ENCODE assay signal across 1 cellular context in the genomic region with DNA sequence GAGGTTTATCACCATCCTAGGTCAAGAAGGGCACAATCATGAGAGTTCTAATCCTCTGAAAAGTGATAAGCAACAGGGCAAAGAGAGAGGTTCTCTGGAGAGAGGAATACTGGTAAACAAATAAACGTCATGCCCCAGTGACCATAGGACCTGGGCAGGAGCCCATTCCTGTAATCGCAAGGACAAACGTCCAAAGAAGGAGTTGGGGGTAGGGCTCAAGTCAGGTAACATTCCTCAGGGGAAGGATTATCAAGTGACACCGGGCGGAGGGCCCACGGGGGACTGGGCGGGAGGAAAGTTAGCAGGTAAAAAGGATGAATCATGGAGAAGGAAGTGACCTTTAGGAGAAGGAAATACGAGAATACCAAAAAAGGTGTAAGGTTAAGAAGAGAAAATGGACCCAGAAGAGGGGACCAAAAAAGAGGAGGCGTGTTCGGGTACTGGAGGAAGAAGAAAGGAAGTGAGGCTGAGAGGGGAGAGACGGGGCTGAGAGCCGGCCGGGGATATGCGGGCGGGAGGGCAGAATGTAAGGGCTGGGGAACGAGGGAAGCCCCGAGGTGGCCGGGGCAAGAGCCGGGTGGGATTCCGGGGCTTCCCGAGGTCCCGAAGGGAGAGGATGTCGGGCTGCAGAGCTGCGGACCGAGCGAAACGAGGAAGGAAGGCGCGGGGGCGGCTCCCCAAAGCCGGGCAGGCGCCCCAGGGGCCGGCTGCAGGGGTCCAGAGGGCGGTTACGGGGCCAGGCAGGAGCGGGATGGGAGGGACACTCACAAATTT.
TF ChIP-seq lines count a peak whose summit lies in the region.

No MANE protein-coding gene starts in this region.

TF ChIP-seq in HEK293, 187 proteins besides CTCF, POLR2A, EP300 and RAD21 (continued from another document and continues in another):
- TF ChIP-seq ZNF23 (tag by site-specific recombination; IDR thresholded peaks at IDR 0.05; ENCODE audit: borderline replicate concordance) (no peak), ZNF830 (tag by site-specific recombination; IDR thresholded peaks at IDR 0.05; ENCODE audit: low read depth) (no peak), REPIN1 (tag by site-specific recombination; IDR thresholded peaks at IDR 0.05; ENCODE audit: low read depth) (no peak), KLF16 (tag by site-specific recombination; IDR thresholded peaks at IDR 0.05) (peak; percentile 79), ZNF24 (tag by site-specific recombination; IDR thresholded peaks at IDR 0.05) (0 out of 2 replicates have a peak, but pooled peaks have one; percentile 3), ZNF416 (tag by site-specific recombination; IDR thresholded peaks at IDR 0.05) (no peak), KLF9 (tag by site-specific recombination; IDR thresholded peaks at IDR 0.05; ENCODE audit: low read depth) (no peak), ZNF16 (tag by site-specific recombination; IDR thresholded peaks at IDR 0.05; ENCODE audit: low read depth) (no peak), ZNF776 (tag by site-specific recombination; IDR thresholded peaks at IDR 0.05; ENCODE audit: borderline replicate concordance) (no peak), ZNF184 (tag by site-specific recombination; IDR thresholded peaks at IDR 0.05) (no peak), ZNF391 (tag by site-specific recombination; IDR thresholded peaks at IDR 0.05; ENCODE audit: borderline replicate concordance, low read depth) (no peak), IKZF3 (tag by site-specific recombination; IDR thresholded peaks at IDR 0.05) (peak; percentile 76)
- TF ChIP-seq, protein P1, sequence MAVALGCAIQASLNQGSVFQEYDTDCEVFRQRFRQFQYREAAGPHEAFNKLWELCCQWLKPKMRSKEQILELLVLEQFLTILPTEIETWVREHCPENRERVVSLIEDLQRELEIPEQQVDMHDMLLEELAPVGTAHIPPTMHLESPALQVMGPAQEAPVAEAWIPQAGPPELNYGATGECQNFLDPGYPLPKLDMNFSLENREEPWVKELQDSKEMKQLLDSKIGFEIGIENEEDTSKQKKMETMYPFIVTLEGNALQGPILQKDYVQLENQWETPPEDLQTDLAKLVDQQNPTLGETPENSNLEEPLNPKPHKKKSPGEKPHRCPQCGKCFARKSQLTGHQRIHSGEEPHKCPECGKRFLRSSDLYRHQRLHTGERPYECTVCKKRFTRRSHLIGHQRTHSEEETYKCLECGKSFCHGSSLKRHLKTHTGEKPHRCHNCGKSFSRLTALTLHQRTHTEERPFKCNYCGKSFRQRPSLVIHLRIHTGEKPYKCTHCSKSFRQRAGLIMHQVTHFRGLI (tag by site-specific recombination; IDR thresholded peaks at IDR 0.05): no peak
- TF ChIP-seq, protein P2, sequence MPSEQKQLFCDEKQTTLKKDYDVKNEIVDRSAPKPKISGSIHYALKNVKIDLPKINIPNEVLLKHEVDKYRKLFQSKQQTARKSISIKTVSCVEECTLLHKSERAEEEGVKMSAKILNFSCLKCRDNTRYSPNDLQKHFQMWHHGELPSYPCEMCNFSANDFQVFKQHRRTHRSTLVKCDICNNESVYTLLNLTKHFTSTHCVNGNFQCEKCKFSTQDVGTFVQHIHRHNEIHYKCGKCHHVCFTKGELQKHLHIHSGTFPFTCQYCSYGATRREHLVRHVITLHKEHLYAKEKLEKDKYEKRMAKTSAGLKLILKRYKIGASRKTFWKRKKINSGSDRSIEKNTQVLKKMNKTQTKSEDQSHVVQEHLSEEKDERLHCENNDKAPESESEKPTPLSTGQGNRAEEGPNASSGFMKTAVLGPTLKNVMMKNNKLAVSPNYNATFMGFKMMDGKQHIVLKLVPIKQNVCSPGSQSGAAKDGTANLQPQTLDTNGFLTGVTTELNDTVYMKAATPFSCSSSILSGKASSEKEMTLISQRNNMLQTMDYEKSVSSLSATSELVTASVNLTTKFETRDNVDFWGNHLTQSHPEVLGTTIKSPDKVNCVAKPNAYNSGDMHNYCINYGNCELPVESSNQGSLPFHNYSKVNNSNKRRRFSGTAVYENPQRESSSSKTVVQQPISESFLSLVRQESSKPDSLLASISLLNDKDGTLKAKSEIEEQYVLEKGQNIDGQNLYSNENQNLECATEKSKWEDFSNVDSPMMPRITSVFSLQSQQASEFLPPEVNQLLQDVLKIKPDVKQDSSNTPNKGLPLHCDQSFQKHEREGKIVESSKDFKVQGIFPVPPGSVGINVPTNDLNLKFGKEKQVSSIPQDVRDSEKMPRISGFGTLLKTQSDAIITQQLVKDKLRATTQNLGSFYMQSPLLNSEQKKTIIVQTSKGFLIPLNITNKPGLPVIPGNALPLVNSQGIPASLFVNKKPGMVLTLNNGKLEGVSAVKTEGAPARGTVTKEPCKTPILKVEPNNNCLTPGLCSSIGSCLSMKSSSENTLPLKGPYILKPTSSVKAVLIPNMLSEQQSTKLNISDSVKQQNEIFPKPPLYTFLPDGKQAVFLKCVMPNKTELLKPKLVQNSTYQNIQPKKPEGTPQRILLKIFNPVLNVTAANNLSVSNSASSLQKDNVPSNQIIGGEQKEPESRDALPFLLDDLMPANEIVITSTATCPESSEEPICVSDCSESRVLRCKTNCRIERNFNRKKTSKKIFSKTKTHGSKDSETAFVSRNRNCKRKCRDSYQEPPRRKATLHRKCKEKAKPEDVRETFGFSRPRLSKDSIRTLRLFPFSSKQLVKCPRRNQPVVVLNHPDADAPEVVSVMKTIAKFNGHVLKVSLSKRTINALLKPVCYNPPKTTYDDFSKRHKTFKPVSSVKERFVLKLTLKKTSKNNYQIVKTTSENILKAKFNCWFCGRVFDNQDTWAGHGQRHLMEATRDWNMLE (tag by site-specific recombination; conservative IDR thresholded peaks at IDR 0.05; ENCODE audit: low read depth): no peak
- TF ChIP-seq, protein P3, sequence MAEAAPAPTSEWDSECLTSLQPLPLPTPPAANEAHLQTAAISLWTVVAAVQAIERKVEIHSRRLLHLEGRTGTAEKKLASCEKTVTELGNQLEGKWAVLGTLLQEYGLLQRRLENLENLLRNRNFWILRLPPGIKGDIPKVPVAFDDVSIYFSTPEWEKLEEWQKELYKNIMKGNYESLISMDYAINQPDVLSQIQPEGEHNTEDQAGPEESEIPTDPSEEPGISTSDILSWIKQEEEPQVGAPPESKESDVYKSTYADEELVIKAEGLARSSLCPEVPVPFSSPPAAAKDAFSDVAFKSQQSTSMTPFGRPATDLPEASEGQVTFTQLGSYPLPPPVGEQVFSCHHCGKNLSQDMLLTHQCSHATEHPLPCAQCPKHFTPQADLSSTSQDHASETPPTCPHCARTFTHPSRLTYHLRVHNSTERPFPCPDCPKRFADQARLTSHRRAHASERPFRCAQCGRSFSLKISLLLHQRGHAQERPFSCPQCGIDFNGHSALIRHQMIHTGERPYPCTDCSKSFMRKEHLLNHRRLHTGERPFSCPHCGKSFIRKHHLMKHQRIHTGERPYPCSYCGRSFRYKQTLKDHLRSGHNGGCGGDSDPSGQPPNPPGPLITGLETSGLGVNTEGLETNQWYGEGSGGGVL (tag by site-specific recombination; IDR thresholded peaks at IDR 0.05): peak; percentile 27; the same call in 1 of the 2 replicates
- TF ChIP-seq, protein P4, sequence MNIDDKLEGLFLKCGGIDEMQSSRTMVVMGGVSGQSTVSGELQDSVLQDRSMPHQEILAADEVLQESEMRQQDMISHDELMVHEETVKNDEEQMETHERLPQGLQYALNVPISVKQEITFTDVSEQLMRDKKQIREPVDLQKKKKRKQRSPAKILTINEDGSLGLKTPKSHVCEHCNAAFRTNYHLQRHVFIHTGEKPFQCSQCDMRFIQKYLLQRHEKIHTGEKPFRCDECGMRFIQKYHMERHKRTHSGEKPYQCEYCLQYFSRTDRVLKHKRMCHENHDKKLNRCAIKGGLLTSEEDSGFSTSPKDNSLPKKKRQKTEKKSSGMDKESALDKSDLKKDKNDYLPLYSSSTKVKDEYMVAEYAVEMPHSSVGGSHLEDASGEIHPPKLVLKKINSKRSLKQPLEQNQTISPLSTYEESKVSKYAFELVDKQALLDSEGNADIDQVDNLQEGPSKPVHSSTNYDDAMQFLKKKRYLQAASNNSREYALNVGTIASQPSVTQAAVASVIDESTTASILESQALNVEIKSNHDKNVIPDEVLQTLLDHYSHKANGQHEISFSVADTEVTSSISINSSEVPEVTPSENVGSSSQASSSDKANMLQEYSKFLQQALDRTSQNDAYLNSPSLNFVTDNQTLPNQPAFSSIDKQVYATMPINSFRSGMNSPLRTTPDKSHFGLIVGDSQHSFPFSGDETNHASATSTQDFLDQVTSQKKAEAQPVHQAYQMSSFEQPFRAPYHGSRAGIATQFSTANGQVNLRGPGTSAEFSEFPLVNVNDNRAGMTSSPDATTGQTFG (tag by site-specific recombination; IDR thresholded peaks at IDR 0.05; ENCODE audit: borderline replicate concordance): no peak
- TF ChIP-seq, protein P5, sequence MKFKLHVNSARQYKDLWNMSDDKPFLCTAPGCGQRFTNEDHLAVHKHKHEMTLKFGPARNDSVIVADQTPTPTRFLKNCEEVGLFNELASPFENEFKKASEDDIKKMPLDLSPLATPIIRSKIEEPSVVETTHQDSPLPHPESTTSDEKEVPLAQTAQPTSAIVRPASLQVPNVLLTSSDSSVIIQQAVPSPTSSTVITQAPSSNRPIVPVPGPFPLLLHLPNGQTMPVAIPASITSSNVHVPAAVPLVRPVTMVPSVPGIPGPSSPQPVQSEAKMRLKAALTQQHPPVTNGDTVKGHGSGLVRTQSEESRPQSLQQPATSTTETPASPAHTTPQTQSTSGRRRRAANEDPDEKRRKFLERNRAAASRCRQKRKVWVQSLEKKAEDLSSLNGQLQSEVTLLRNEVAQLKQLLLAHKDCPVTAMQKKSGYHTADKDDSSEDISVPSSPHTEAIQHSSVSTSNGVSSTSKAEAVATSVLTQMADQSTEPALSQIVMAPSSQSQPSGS (tag by site-specific recombination; IDR thresholded peaks at IDR 0.05; ENCODE audit: low read depth): 0 out of 2 replicates have a peak, but pooled peaks have one; percentile 6
- TF ChIP-seq, protein P6, sequence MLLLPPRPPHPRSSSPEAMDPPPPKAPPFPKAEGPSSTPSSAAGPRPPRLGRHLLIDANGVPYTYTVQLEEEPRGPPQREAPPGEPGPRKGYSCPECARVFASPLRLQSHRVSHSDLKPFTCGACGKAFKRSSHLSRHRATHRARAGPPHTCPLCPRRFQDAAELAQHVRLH (tag by site-specific recombination; IDR thresholded peaks at IDR 0.05): no peak
- TF ChIP-seq, protein P7, sequence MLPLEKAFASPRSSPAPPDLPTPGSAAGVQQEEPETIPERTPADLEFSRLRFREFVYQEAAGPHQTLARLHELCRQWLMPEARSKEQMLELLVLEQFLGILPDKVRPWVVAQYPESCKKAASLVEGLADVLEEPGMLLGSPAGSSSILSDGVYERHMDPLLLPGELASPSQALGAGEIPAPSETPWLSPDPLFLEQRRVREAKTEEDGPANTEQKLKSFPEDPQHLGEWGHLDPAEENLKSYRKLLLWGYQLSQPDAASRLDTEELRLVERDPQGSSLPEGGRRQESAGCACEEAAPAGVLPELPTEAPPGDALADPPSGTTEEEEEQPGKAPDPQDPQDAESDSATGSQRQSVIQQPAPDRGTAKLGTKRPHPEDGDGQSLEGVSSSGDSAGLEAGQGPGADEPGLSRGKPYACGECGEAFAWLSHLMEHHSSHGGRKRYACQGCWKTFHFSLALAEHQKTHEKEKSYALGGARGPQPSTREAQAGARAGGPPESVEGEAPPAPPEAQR (tag by site-specific recombination; IDR thresholded peaks at IDR 0.05): no peak
- TF ChIP-seq, protein P8, sequence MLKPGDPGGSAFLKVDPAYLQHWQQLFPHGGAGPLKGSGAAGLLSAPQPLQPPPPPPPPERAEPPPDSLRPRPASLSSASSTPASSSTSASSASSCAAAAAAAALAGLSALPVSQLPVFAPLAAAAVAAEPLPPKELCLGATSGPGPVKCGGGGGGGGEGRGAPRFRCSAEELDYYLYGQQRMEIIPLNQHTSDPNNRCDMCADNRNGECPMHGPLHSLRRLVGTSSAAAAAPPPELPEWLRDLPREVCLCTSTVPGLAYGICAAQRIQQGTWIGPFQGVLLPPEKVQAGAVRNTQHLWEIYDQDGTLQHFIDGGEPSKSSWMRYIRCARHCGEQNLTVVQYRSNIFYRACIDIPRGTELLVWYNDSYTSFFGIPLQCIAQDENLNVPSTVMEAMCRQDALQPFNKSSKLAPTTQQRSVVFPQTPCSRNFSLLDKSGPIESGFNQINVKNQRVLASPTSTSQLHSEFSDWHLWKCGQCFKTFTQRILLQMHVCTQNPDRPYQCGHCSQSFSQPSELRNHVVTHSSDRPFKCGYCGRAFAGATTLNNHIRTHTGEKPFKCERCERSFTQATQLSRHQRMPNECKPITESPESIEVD (tag by site-specific recombination; IDR thresholded peaks at IDR 0.05): peak; percentile 13
- TF ChIP-seq, protein P9, sequence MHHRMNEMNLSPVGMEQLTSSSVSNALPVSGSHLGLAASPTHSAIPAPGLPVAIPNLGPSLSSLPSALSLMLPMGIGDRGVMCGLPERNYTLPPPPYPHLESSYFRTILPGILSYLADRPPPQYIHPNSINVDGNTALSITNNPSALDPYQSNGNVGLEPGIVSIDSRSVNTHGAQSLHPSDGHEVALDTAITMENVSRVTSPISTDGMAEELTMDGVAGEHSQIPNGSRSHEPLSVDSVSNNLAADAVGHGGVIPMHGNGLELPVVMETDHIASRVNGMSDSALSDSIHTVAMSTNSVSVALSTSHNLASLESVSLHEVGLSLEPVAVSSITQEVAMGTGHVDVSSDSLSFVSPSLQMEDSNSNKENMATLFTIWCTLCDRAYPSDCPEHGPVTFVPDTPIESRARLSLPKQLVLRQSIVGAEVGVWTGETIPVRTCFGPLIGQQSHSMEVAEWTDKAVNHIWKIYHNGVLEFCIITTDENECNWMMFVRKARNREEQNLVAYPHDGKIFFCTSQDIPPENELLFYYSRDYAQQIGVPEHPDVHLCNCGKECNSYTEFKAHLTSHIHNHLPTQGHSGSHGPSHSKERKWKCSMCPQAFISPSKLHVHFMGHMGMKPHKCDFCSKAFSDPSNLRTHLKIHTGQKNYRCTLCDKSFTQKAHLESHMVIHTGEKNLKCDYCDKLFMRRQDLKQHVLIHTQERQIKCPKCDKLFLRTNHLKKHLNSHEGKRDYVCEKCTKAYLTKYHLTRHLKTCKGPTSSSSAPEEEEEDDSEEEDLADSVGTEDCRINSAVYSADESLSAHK (tag by site-specific recombination; IDR thresholded peaks at IDR 0.05): no peak
- TF ChIP-seq, protein P10, sequence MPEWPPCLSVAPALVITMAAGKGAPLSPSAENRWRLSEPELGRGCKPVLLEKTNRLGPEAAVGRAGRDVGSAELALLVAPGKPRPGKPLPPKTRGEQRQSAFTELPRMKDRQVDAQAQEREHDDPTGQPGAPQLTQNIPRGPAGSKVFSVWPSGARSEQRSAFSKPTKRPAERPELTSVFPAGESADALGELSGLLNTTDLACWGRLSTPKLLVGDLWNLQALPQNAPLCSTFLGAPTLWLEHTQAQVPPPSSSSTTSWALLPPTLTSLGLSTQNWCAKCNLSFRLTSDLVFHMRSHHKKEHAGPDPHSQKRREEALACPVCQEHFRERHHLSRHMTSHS (tag by site-specific recombination; IDR thresholded peaks at IDR 0.05): no peak
